In the genomic region with DNA sequence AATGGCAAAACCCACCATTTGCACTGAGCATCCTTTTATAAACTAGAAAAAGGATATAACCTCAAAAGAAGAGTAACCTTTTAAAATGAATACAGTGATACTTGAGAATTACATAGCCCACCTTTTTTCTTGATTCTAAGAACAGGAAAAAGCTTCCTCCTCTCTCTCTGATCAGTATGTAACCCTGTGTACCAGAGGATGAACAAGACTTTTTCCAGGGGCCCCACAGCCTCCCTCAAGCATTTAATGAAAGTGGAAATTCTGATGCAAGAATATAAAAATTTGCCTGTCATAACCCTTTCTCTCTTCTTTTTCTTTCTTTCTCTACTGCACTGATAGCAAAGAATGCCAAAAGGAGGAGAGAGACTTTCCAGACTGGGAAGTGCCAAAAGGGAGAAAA, we compare ENCODE assay signal across 21 cellular contexts.
A peak's percentile ranks its signal among the peaks of the same experiment; 100 is the strongest.
DNase-seq lines count a peak whose midpoint lies in the region; ATAC-seq lines count a peak whose summit lies in the region.
"Had no signal": no experiment of that assay in that cellular context is flagged by ENCODE, and none has a peak within 500 bp of the region (broad histone marks: within the 10 kb centered on the region; RNA-seq: fewer than 3 reads in every experiment).

No MANE protein-coding gene starts in this region.

- intact Hi-C loops in activated CD4-positive, alpha-beta T cell treated with anti-CD3 and anti-CD28 coated beads, Interleukin-2, amount 10 ng/mL, durations not matched to agents 24 days and 14 days (cut with micrococcal nuclease), result no loop called here

- H3K9ac ChIP-seq in adipocyte (ENCODE audit: low read length), result peak overlapping the region; percentile 19

- peaks cover 1% of the 10 kb centered on the region for H3K27me3 Mint-ChIP-seq in activated CD4-positive, alpha-beta T cell treated with anti-CD3 and anti-CD28 coated beads, Interleukin-2, amount 10 ng/mL, durations not matched to agents 24 days and 14 days
- H3K27me3 Mint-ChIP-seq in activated naive CD4-positive, alpha-beta T cell treated with anti-CD3 and anti-CD28 coated beads, Interleukin-2, amount 50 U/mL, for 24 hours, result no peaks in the 10 kb centered on the region

- ATAC-seq in HG03520 (IDR thresholded peaks at IDR 0.05; ENCODE audit: unreplicated experiment), result no peak
- ATAC-seq: HepG2 had no signal

- H3K36me3 ChIP-seq in adipocyte (ENCODE audit: control insufficient read depth, insufficient read depth, low read length, severe bottlenecking), result no peaks in the 10 kb centered on the region

- H3K9me3 Mint-ChIP-seq in activated CD4-positive, alpha-beta T cell treated with anti-CD3 and anti-CD28 coated beads, Interleukin-2, amount 10 ng/mL, durations not matched to agents 24 days and 14 days, result no peaks in the 10 kb centered on the region
- no peaks in the 10 kb centered on the region for H3K9me3 Mint-ChIP-seq in activated naive CD4-positive, alpha-beta T cell treated with anti-CD3 and anti-CD28 coated beads, Interleukin-2, amount 50 U/mL, for 24 hours

- DNase-seq in activated CD4-positive, alpha-beta T cell treated with anti-CD3 and anti-CD28 coated beads, Interleukin-2, amount 10 ng/mL, durations not matched to agents 24 days and 14 days, result no peak
- no peak for DNase-seq in activated CD4-positive, alpha-beta T cell treated with anti-CD3 and anti-CD28 coated beads for 4 hours
- DNase-seq in activated naive CD4-positive, alpha-beta T cell (lab: John Stamatoyannopoulos, UW), result no peak
- no peak for DNase-seq in adipocyte (ENCODE audit: low read depth)
- DNase-seq in NCI-H1930 (lab: John Stamatoyannopoulos, UW), result no peak
- no peak for DNase-seq in AML-193 (lab: John Stamatoyannopoulos, UW)
- DNase-seq: 8988T; CD4-positive, CD25-positive, alpha-beta regulatory T cell; COR-L47; GDM1; KG1; MV-4-11; NCI-H1417; NCI-H187 treated with DMSO at 0.1 percent for 48 hours; NCI-H226; NCI-H524 treated with DMSO at 0.1 percent for 48 hours had no signal

- peaks cover 21% of the 10 kb centered on the region for H3K4me1 Mint-ChIP-seq in activated CD4-positive, alpha-beta T cell treated with anti-CD3 and anti-CD28 coated beads, Interleukin-2, amount 10 ng/mL, durations not matched to agents 24 days and 14 days
- H3K4me1 Mint-ChIP-seq in activated naive CD4-positive, alpha-beta T cell treated with anti-CD3 and anti-CD28 coated beads, Interleukin-2, amount 50 U/mL, for 24 hours, result peaks cover 51% of the 10 kb centered on the region

- H3K4me3 Mint-ChIP-seq in activated CD4-positive, alpha-beta T cell treated with anti-CD3 and anti-CD28 coated beads, Interleukin-2, amount 10 ng/mL, durations not matched to agents 24 days and 14 days, result no peak overlapping the region
- H3K4me3 Mint-ChIP-seq in activated naive CD4-positive, alpha-beta T cell treated with anti-CD3 and anti-CD28 coated beads, Interleukin-2, amount 50 U/mL, for 24 hours, result peak overlapping the region; percentile 71
- H3K4me3 Mint-ChIP-seq: B cell; CD4-positive, CD25-positive, alpha-beta regulatory T cell had no signal

- peaks cover 9% of the 10 kb centered on the region for H3K4me1 ChIP-seq in adipocyte (ENCODE audit: control insufficient read depth, insufficient read depth, low read length)

- H3K9me3 ChIP-seq in adipocyte (ENCODE audit: control insufficient read depth, low read length), result no peaks in the 10 kb centered on the region

- no peaks in the 10 kb centered on the region for H3K27me3 ChIP-seq in adipocyte (replicated peaks; ENCODE audit: control insufficient read depth, insufficient read depth, low read length)

- H3K4me3 ChIP-seq in adipocyte (ENCODE audit: low read length), result no peak overlapping the region
- H3K4me3 ChIP-seq: PC-9 had no signal

- no peaks in the 10 kb centered on the region for H3K36me3 Mint-ChIP-seq in activated CD4-positive, alpha-beta T cell treated with anti-CD3 and anti-CD28 coated beads, Interleukin-2, amount 10 ng/mL, durations not matched to agents 24 days and 14 days (ENCODE audit: low read depth)
- no peaks in the 10 kb centered on the region for H3K36me3 Mint-ChIP-seq in activated naive CD4-positive, alpha-beta T cell treated with anti-CD3 and anti-CD28 coated beads, Interleukin-2, amount 50 U/mL, for 24 hours
- H3K36me3 Mint-ChIP-seq: CD4-positive, CD25-positive, alpha-beta regulatory T cell had no signal

- H3K27ac Mint-ChIP-seq in activated CD4-positive, alpha-beta T cell treated with anti-CD3 and anti-CD28 coated beads, Interleukin-2, amount 10 ng/mL, durations not matched to agents 24 days and 14 days, result peak overlapping the region; percentile 64
- H3K27ac Mint-ChIP-seq in activated naive CD4-positive, alpha-beta T cell treated with anti-CD3 and anti-CD28 coated beads, Interleukin-2, amount 50 U/mL, for 24 hours, result peak overlapping the region; percentile 96
- H3K27ac Mint-ChIP-seq: B cell; CD4-positive, CD25-positive, alpha-beta regulatory T cell had no signal
